28 cellular contexts compared by ENCODE assay signal in genomic region chr6:98027898-98028297, GRCh38.
"Had no signal": no experiment of that assay in that cellular context is flagged by ENCODE, and none has a peak within 500 bp of the region (broad histone marks: within the 10 kb centered on the region; RNA-seq: fewer than 3 reads in every experiment).

No MANE protein-coding gene starts in this region.

- H3K27me3 ChIP-seq: colonic mucosa, esophagus squamous epithelium, gastrocnemius medialis, heart right ventricle, left lung had no signal

- H3K36me3 Mint-ChIP-seq: mesothelial cell of epicardium, naive B cell had no signal

- ATAC-seq: effector memory CD8-positive, alpha-beta T cell; esophagus mucosa; gastrocnemius medialis; heart right ventricle; left cardiac atrium; left lung; left ventricle myocardium superior; lower lobe of right lung; mucosa of descending colon had no signal

- H3K27ac Mint-ChIP-seq: dendritic cell treated with granulocyte-macrophage colony-stimulating factor and Interleukin-4, amounts not matched to agents 40 ng/mL and 50 ng/mL, for 4 days; effector memory CD8-positive, alpha-beta T cell; endodermal cell; mesothelial cell of epicardium; naive B cell had no signal

- H3K4me3 Mint-ChIP-seq: dendritic cell treated with granulocyte-macrophage colony-stimulating factor and Interleukin-4, amounts not matched to agents 40 ng/mL and 50 ng/mL, for 4 days; effector memory CD8-positive, alpha-beta T cell; endodermal cell; mesothelial cell of epicardium; naive B cell had no signal

- FAIRE-seq: endometrium, islet of Langerhans, keratinocyte had no signal

- H3K9me3 Mint-ChIP-seq: dendritic cell treated with granulocyte-macrophage colony-stimulating factor and Interleukin-4, amounts not matched to agents 40 ng/mL and 50 ng/mL, for 4 days; endodermal cell; mesothelial cell of epicardium; naive B cell had no signal

- H3K9me3 ChIP-seq: colonic mucosa, esophagus squamous epithelium, gastrocnemius medialis, heart right ventricle, left lung, lower lobe of right lung, mucosa of descending colon had no signal

- H3K4me1 ChIP-seq: colonic mucosa, esophagus squamous epithelium, gastrocnemius medialis, heart right ventricle, left lung, lower lobe of right lung had no signal

- H3K27ac ChIP-seq: colonic mucosa, epithelial cell of prostate, esophagus squamous epithelium, gastrocnemius medialis, heart right ventricle, left lung, lower lobe of right lung had no signal

- H3K36me3 ChIP-seq: colonic mucosa, esophagus squamous epithelium, gastrocnemius medialis, heart right ventricle, left lung, lower lobe of right lung had no signal

- DNase-seq: colonic mucosa; cortex of kidney; effector CD8-positive, alpha-beta T cell; effector memory CD8-positive, alpha-beta T cell; endodermal cell; erythroblast; esophagus squamous epithelium; foreskin fibroblast; foreskin melanocyte; gastrocnemius medialis; glutamatergic neuron; head of caudate nucleus; heart right ventricle; hippocampal formation; left cardiac atrium; left lung; left ventricle myocardium superior; lower lobe of right lung; mesenchymal stem cell; mucosa of descending colon; naive B cell had no signal

- H3K4me1 Mint-ChIP-seq: mesothelial cell of epicardium, naive B cell had no signal

- H3K4me3 ChIP-seq: colonic mucosa, esophagus squamous epithelium, gastrocnemius medialis, heart right ventricle, left lung, lower lobe of right lung, mucosa of descending colon had no signal

- H3K27me3 Mint-ChIP-seq: dendritic cell treated with granulocyte-macrophage colony-stimulating factor and Interleukin-4, amounts not matched to agents 40 ng/mL and 50 ng/mL, for 4 days; effector memory CD8-positive, alpha-beta T cell; naive B cell had no signal
